In genomic region chr15:70788114-70789049, GRCh38 we compare ENCODE assay signal across 1 cellular context.
TF ChIP-seq lines count a peak whose summit lies in the region.

No MANE protein-coding gene starts in this region.

TF ChIP-seq in liver, 16 proteins besides CTCF, POLR2A, EP300 and RAD21 (continued from another document):
- TF ChIP-seq REST (IDR thresholded peaks at IDR 0.05), result no peak
